Comparison of ENCODE assay signal across 6 cellular contexts in genomic region chr7:156217803-156218202, GRCh38.
"Had no signal": no experiment of that assay in that cellular context is flagged by ENCODE, and none has a peak within 500 bp of the region (broad histone marks: within the 10 kb centered on the region; RNA-seq: fewer than 3 reads in every experiment).

No MANE protein-coding gene starts in this region.

- FAIRE-seq: HTR-8/SVneo had no signal

- DNase-seq: IMR-90, KBM-7, KG1 had no signal

- H3K9ac ChIP-seq: KMS-11 had no signal

- H3K4me2 ChIP-seq: KMS-11 had no signal

- H3K27ac ChIP-seq: HL-60, KMS-11 had no signal
